In genomic region chr1:39354572-39354971, GRCh38 we compare ENCODE assay signal across 21 cellular contexts.
A peak's percentile ranks its signal among the peaks of the same experiment; 100 is the strongest.
DNase-seq lines count a peak whose midpoint lies in the region; ATAC-seq, FAIRE-seq and TF ChIP-seq lines count a peak whose summit lies in the region.
"Had no signal": no experiment of that assay in that cellular context is flagged by ENCODE, and none has a peak within 500 bp of the region (broad histone marks: within the 10 kb centered on the region; RNA-seq: fewer than 3 reads in every experiment).

No MANE protein-coding gene starts in this region.

- no peaks in the 10 kb centered on the region for H3F3A ChIP-seq in PC-3 (ENCODE audit: low read length, unreplicated experiment)

- H3K27ac ChIP-seq in PC-3 (ENCODE audit: low read length) (no peak overlapping the region), foreskin keratinocyte (no peak overlapping the region), small intestine (ENCODE audit: low read depth in 1 of 2, low read length in 1 of 2) (no peak overlapping the region), adrenal gland (no peak overlapping the region)
- H3K27ac ChIP-seq: uterus had no signal

- H3K9me2 ChIP-seq in PC-3 (replicated peaks; ENCODE audit: low read length), result no peaks in the 10 kb centered on the region

- H3K9me3 Mint-ChIP-seq in activated T-helper 2 cell treated with anti-CD3 and anti-CD28 coated beads, Interferon-gamma antibody, Interleukin-2, Interleukin-4, amounts not matched to agents 10 μg/mL and 5 μg/mL and 100 μg/mL, durations not matched to agents 14 hours and 24 hours and 36 hours, result no peaks in the 10 kb centered on the region
- H3K9me3 Mint-ChIP-seq: activated CD4-positive, alpha-beta T cell treated with anti-CD3 and anti-CD28 coated beads, Interleukin-2, amount 10 ng/mL, durations not matched to agents 24 days and 14 days; activated naive CD4-positive, alpha-beta T cell treated with anti-CD3 and anti-CD28 coated beads, Interleukin-2, amount 10 ng/mL, durations not matched to agents 7 days and 5 days; neural crest cell had no signal

- H3K9me3 ChIP-seq in PC-3 (ENCODE audit: low read length) (no peaks in the 10 kb centered on the region), small intestine (ENCODE audit: control insufficient read depth, low read depth) (no peaks in the 10 kb centered on the region), adrenal gland (replicated peaks in 1 of 3) (no peaks in the 10 kb centered on the region)
- H3K9me3 ChIP-seq: right atrium auricular region, uterus had no signal

- H3K9ac ChIP-seq in PC-3 (ENCODE audit: low read length), result no peak overlapping the region

- no peak for FAIRE-seq in small intestine (lab: Jason Lieb, UNC)
- FAIRE-seq: islet of Langerhans had no signal

- no peaks in the 10 kb centered on the region for H4K20me1 ChIP-seq in PC-3 (ENCODE audit: low read length)

- no peak overlapping the region for H2AFZ ChIP-seq in PC-3 (ENCODE audit: low read length)

- H3K4me1 ChIP-seq in PC-3 (ENCODE audit: insufficient read depth, low read length), result no peaks in the 10 kb centered on the region
- H3K4me1 ChIP-seq in foreskin keratinocyte, result no peaks in the 10 kb centered on the region
- H3K4me1 ChIP-seq in small intestine (ENCODE audit: control insufficient read depth in 2 of 2, insufficient read depth in 1 of 2, low read depth in 1 of 2, low read length in 1 of 2), result no peaks in the 10 kb centered on the region
- peaks cover 9 to 12% of the 10 kb centered on the region in 2 donors for H3K4me1 ChIP-seq in adrenal gland (replicated peaks in 1 of 2)

- TF ChIP-seq CTCF in AG09319 (IDR thresholded peaks at IDR 0.05; ENCODE audit: low read depth, low read length) (peak; percentile 6), GM12872 (IDR thresholded peaks at IDR 0.05; ENCODE audit: insufficient read depth, low read depth, low read length) (0 out of 3 replicates have a peak, but pooled peaks have one; percentile 9), PC-3 (conservative IDR thresholded peaks at IDR 0.05; ENCODE audit: low read depth, low read length) (peak; percentile 21; the same call in 1 of the 2 replicates), foreskin keratinocyte (conservative IDR thresholded peaks at IDR 0.05) (peak; percentile 15), adrenal gland (IDR thresholded peaks at IDR 0.05) (peak in 1 of 6 experiments; percentile 6)

- DNase-seq in AG09319 (ENCODE audit: extremely low read depth, low read depth) (no peak), PC-3 (peak; percentile 5), foreskin keratinocyte (no peak), small intestine (no peak), adrenal gland (no peak)
- DNase-seq in activated CD4-positive, CD25-positive, alpha-beta regulatory T cell (lab: John Stamatoyannopoulos, UW), result no peak
- no peak for DNase-seq in activated T-helper 2 cell treated with anti-CD3 and anti-CD28 coated beads, Interferon-gamma antibody, Interleukin-2, Interleukin-4, amounts not matched to agents 10 μg/mL and 5 μg/mL and 100 μg/mL, durations not matched to agents 14 hours and 24 hours and 36 hours (ENCODE audit: low spot score)
- DNase-seq: activated CD4-positive, alpha-beta T cell treated with anti-CD3 and anti-CD28 coated beads, Interleukin-2, amount 10 ng/mL, durations not matched to agents 24 days and 14 days; activated naive CD4-positive, alpha-beta T cell treated with anti-CD3 and anti-CD28 coated beads, Interleukin-2, amount 10 ng/mL, durations not matched to agents 7 days and 5 days; dermis blood vessel endothelial cell; erythroblast; mesenchymal stem cell; NCI-H1417; NK-92 treated with Interleukin-12 subunit alpha and Interleukin-12 subunit beta, amount 100 ng/mL, for 24 hours; SHP77 treated with DMSO at 0.1 percent for 48 hours; T-helper 9 cell; uterus had no signal

- no peaks in the 10 kb centered on the region for H3K27me3 Mint-ChIP-seq in activated T-helper 2 cell treated with anti-CD3 and anti-CD28 coated beads, Interferon-gamma antibody, Interleukin-2, Interleukin-4, amounts not matched to agents 10 μg/mL and 5 μg/mL and 100 μg/mL, durations not matched to agents 14 hours and 24 hours and 36 hours (ENCODE audit: low read depth)
- H3K27me3 Mint-ChIP-seq: activated CD4-positive, alpha-beta T cell treated with anti-CD3 and anti-CD28 coated beads, Interleukin-2, amount 10 ng/mL, durations not matched to agents 24 days and 14 days; activated naive CD4-positive, alpha-beta T cell treated with anti-CD3 and anti-CD28 coated beads, Interleukin-2, amount 10 ng/mL, durations not matched to agents 7 days and 5 days had no signal

- no peaks in the 10 kb centered on the region for H3K4me1 Mint-ChIP-seq in activated T-helper 2 cell treated with anti-CD3 and anti-CD28 coated beads, Interferon-gamma antibody, Interleukin-2, Interleukin-4, amounts not matched to agents 10 μg/mL and 5 μg/mL and 100 μg/mL, durations not matched to agents 14 hours and 24 hours and 36 hours (ENCODE audit: low read depth)
- H3K4me1 Mint-ChIP-seq: activated naive CD4-positive, alpha-beta T cell treated with anti-CD3 and anti-CD28 coated beads, Interleukin-2, amount 10 ng/mL, durations not matched to agents 7 days and 5 days; neural crest cell had no signal

- H3K4me2 ChIP-seq in PC-3 (ENCODE audit: low read length), result no peak overlapping the region

- H3K36me3 ChIP-seq in PC-3 (ENCODE audit: low read depth, low read length) (peaks cover 34% of the 10 kb centered on the region; the same call in 1 of the 2 replicates), small intestine (ENCODE audit: control insufficient read depth in 2 of 2, insufficient read depth in 2 of 2, low read length in 2 of 2) (peaks cover 18 to 44% of the 10 kb centered on the region in 2 donors), adrenal gland (replicated peaks in 1 of 2) (peaks cover 0 to 95% of the 10 kb centered on the region in 2 donors)
- H3K36me3 ChIP-seq: uterus had no signal

- no peak overlapping the region for H3K27ac Mint-ChIP-seq in activated T-helper 2 cell treated with anti-CD3 and anti-CD28 coated beads, Interferon-gamma antibody, Interleukin-2, Interleukin-4, amounts not matched to agents 10 μg/mL and 5 μg/mL and 100 μg/mL, durations not matched to agents 14 hours and 24 hours and 36 hours
- H3K27ac Mint-ChIP-seq: activated CD4-positive, alpha-beta T cell treated with anti-CD3 and anti-CD28 coated beads, Interleukin-2, amount 10 ng/mL, durations not matched to agents 24 days and 14 days had no signal

- H3K4me3 ChIP-seq in PC-3 (ENCODE audit: low read length), result no peak overlapping the region
- H3K4me3 ChIP-seq in small intestine (ENCODE audit: low read depth in 1 of 2, low read length in 2 of 2), result no peak overlapping the region
- H3K4me3 ChIP-seq in adrenal gland, result no peak overlapping the region
- H3K4me3 ChIP-seq: right atrium auricular region, uterus had no signal

- BruUV-seq in PC-3 (replicated peaks; lab: Mats Ljungman, UMichigan), result no TSS peak

- intact Hi-C loops in PC-3 (cut with micrococcal nuclease) (no loop called here), adrenal gland (cut with DNase I) (no loop called here)
- intact Hi-C loops in activated T-helper 2 cell treated with anti-CD3 and anti-CD28 coated beads, Interferon-gamma antibody, Interleukin-2, Interleukin-4, amounts not matched to agents 10 μg/mL and 5 μg/mL and 100 μg/mL, durations not matched to agents 14 hours and 24 hours and 36 hours (cut with micrococcal nuclease), result no loop called here

- H3K27me3 ChIP-seq in PC-3 (ENCODE audit: low read length) (no peaks in the 10 kb centered on the region), foreskin keratinocyte (no peaks in the 10 kb centered on the region), small intestine (ENCODE audit: control insufficient read depth in 2 of 2, insufficient read depth in 2 of 2, low read length in 2 of 2) (no peaks in the 10 kb centered on the region), adrenal gland (no peaks in the 10 kb centered on the region)
- H3K27me3 ChIP-seq: right atrium auricular region, uterus had no signal

- POLR2A ChIA-PET in PC-3 (lab: Charles Lee; ENCODE audit: unreplicated experiment), result no interaction called here

- CTCF ChIA-PET in PC-3 (lab: Charles Lee), result interaction anchor here (0.6 kb wide), 1 partner anchor 24 kb away, joined by 5 read pairs; no protein-coding TSS in a partner anchor

- no peak for TF ChIP-seq POLR2A in adrenal gland (IDR thresholded peaks at IDR 0.05)

- no peaks in the 10 kb centered on the region for H3K79me2 ChIP-seq in PC-3 (ENCODE audit: low read length)

- H3K36me3 Mint-ChIP-seq in activated T-helper 2 cell treated with anti-CD3 and anti-CD28 coated beads, Interferon-gamma antibody, Interleukin-2, Interleukin-4, amounts not matched to agents 10 μg/mL and 5 μg/mL and 100 μg/mL, durations not matched to agents 14 hours and 24 hours and 36 hours (ENCODE audit: low read depth), result peaks cover 79% of the 10 kb centered on the region

- no peak overlapping the region for H3K4me3 Mint-ChIP-seq in activated T-helper 2 cell treated with anti-CD3 and anti-CD28 coated beads, Interferon-gamma antibody, Interleukin-2, Interleukin-4, amounts not matched to agents 10 μg/mL and 5 μg/mL and 100 μg/mL, durations not matched to agents 14 hours and 24 hours and 36 hours (ENCODE audit: low read depth)
- H3K4me3 Mint-ChIP-seq: activated CD4-positive, alpha-beta T cell treated with anti-CD3 and anti-CD28 coated beads, Interleukin-2, amount 10 ng/mL, durations not matched to agents 24 days and 14 days; activated naive CD4-positive, alpha-beta T cell treated with anti-CD3 and anti-CD28 coated beads, Interleukin-2, amount 10 ng/mL, durations not matched to agents 7 days and 5 days; neural crest cell had no signal

- ATAC-seq in PC-3 (no peak), foreskin keratinocyte (no peak)

- WGBS in small intestine, 3 donors, result 74 to 88% (median 77%) methylated on average over 3 of the region's 3 CpGs
- 56 to 87% (median 78%) methylated on average over 3 of the region's 3 CpGs for WGBS in adrenal gland, 4 donors
